Comparison of ENCODE assay signal across 3 cellular contexts in genomic region chr7:158620418-158620817, GRCh38.
TF ChIP-seq lines count a peak whose summit lies in the region.

No MANE protein-coding gene starts in this region.

TF ChIP-seq in A549, 52 proteins besides CTCF, POLR2A, EP300 and RAD21:
- TF ChIP-seq EHF (CRISPR knock-in tag; IDR thresholded peaks at IDR 0.05) (no peak), CHD4 (IDR thresholded peaks at IDR 0.05; ENCODE audit: borderline replicate concordance) (no peak), HEYL (CRISPR knock-in tag; IDR thresholded peaks at IDR 0.05) (no peak), BCL3 (IDR thresholded peaks at IDR 0.05) (no peak), CHD2 (IDR thresholded peaks at IDR 0.05; ENCODE audit: low read length, partially characterized antibody) (no peak), HOXB13 (CRISPR knock-in tag; IDR thresholded peaks at IDR 0.05; ENCODE audit: low read depth) (no peak), BHLHE40 (IDR thresholded peaks at IDR 0.05; ENCODE audit: low read depth, low read length) (no peak), KDM1A (IDR thresholded peaks at IDR 0.05; ENCODE audit: low read depth) (no peak), MYC (IDR thresholded peaks at IDR 0.05; ENCODE audit: borderline replicate concordance, low read length) (no peak), FOSB (CRISPR knock-in tag; IDR thresholded peaks at IDR 0.05) (no peak), TFCP2L1 (CRISPR knock-in tag; IDR thresholded peaks at IDR 0.05) (no peak), GATA3 (IDR thresholded peaks at IDR 0.05; ENCODE audit: borderline replicate concordance) (no peak), FOXS1 (CRISPR knock-in tag; IDR thresholded peaks at IDR 0.05) (no peak), HDAC2 (IDR thresholded peaks at IDR 0.05) (no peak), MAFK (IDR thresholded peaks at IDR 0.05; ENCODE audit: partially characterized antibody) (no peak), PHF8 (IDR thresholded peaks at IDR 0.05; ENCODE audit: borderline replicate concordance, low read depth) (no peak), ZSCAN20 (CRISPR knock-in tag; IDR thresholded peaks at IDR 0.05) (no peak)
- TF ChIP-seq, protein P1, sequence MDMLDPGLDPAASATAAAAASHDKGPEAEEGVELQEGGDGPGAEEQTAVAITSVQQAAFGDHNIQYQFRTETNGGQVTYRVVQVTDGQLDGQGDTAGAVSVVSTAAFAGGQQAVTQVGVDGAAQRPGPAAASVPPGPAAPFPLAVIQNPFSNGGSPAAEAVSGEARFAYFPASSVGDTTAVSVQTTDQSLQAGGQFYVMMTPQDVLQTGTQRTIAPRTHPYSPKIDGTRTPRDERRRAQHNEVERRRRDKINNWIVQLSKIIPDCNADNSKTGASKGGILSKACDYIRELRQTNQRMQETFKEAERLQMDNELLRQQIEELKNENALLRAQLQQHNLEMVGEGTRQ (IDR thresholded peaks at IDR 0.05) = no peak

TF ChIP-seq in H1, 55 proteins besides CTCF, POLR2A, EP300 and RAD21:
- TF ChIP-seq CTBP2 (IDR thresholded peaks at IDR 0.05; ENCODE audit: borderline replicate concordance, insufficient read depth, insufficient read length, low read length) = no peak

TF ChIP-seq in GM12891, 5 proteins besides CTCF, POLR2A, EP300 and RAD21:
- no peak for TF ChIP-seq SPI1 (IDR thresholded peaks at IDR 0.05; ENCODE audit: low read depth, low read length)
- no peak for TF ChIP-seq TAF1 (IDR thresholded peaks at IDR 0.05; ENCODE audit: low read depth, low read length)
- no peak for TF ChIP-seq POU2F2 (IDR thresholded peaks at IDR 0.05; ENCODE audit: low read depth, low read length)
- TF ChIP-seq PAX5 (IDR thresholded peaks at IDR 0.05; ENCODE audit: insufficient read depth, low read length, severe bottlenecking) = no peak
- TF ChIP-seq POLR2AphosphoS5 (IDR thresholded peaks at IDR 0.05; ENCODE audit: low read depth, low read length) = no peak
